20 cellular contexts compared by ENCODE assay signal in genomic region chr13:44131069-44131614, GRCh38.
DNase-seq lines count a peak whose midpoint lies in the region; FAIRE-seq and TF ChIP-seq lines count a peak whose summit lies in the region.
"Had no signal": no experiment of that assay in that cellular context is flagged by ENCODE, and none has a peak within 500 bp of the region (broad histone marks: within the 10 kb centered on the region; RNA-seq: fewer than 3 reads in every experiment).

No MANE protein-coding gene starts in this region.

- peak; percentile 64 for DNase-seq in G401 (ENCODE audit: low spot score)
- DNase-seq in RCC 7860 (ENCODE audit: low spot score): peak; percentile 59
- peak; percentile 67 for DNase-seq in glomerular visceral epithelial cell (ENCODE audit: extremely low spot score)
- DNase-seq in progenitor cell of endocrine pancreas (ENCODE audit: low spot score, unreplicated experiment): no peak
- DNase-seq in AG08395 (ENCODE audit: low spot score): no peak
- DNase-seq in activated CD4-positive, CD25-positive, alpha-beta regulatory T cell treated with anti-CD3 and anti-CD28 coated beads, Interleukin-2, amount 50 U/mL, for 72 hours: no peak
- no peak for DNase-seq in activated T-helper 2 cell treated with anti-CD3 and anti-CD28 coated beads, Interferon-gamma antibody, Interleukin-2, Interleukin-4, amounts not matched to agents 10 μg/mL and 5 μg/mL and 100 μg/mL, durations not matched to agents 14 hours and 24 hours and 36 hours (ENCODE audit: low spot score)
- DNase-seq: AML-193; CD8-positive, alpha-beta T cell; GDM1; MG63; NCI-H1417; NCI-H187 treated with DMSO at 0.1 percent for 48 hours; NCI-H2227 treated with DMSO at 0.1 percent for 48 hours; NCI-H510A; PC-9; SHP77 treated with DMSO at 0.1 percent for 48 hours; SK-N-SH had no signal

- H3K4me1 Mint-ChIP-seq in progenitor cell of endocrine pancreas (ENCODE audit: low read depth): peaks cover 10% of the 10 kb centered on the region
- peaks cover 12% of the 10 kb centered on the region for H3K4me1 Mint-ChIP-seq in activated T-helper 2 cell treated with anti-CD3 and anti-CD28 coated beads, Interferon-gamma antibody, Interleukin-2, Interleukin-4, amounts not matched to agents 10 μg/mL and 5 μg/mL and 100 μg/mL, durations not matched to agents 14 hours and 24 hours and 36 hours (ENCODE audit: low read depth)

- no peak overlapping the region for H3K4me3 Mint-ChIP-seq in progenitor cell of endocrine pancreas (ENCODE audit: low read depth)
- H3K4me3 Mint-ChIP-seq in activated T-helper 2 cell treated with anti-CD3 and anti-CD28 coated beads, Interferon-gamma antibody, Interleukin-2, Interleukin-4, amounts not matched to agents 10 μg/mL and 5 μg/mL and 100 μg/mL, durations not matched to agents 14 hours and 24 hours and 36 hours (ENCODE audit: low read depth): no peak overlapping the region
- H3K4me3 Mint-ChIP-seq: CD8-positive, alpha-beta T cell had no signal

- no peak for TF ChIP-seq CTCF in progenitor cell of endocrine pancreas (IDR thresholded peaks at IDR 0.05; ENCODE audit: unreplicated experiment)

- FAIRE-seq in RCC 7860 (lab: Jason Lieb, UNC): peak; percentile 90
- FAIRE-seq: GM19239, K562 had no signal

- intact Hi-C loops in activated T-helper 2 cell treated with anti-CD3 and anti-CD28 coated beads, Interferon-gamma antibody, Interleukin-2, Interleukin-4, amounts not matched to agents 10 μg/mL and 5 μg/mL and 100 μg/mL, durations not matched to agents 14 hours and 24 hours and 36 hours (cut with micrococcal nuclease): no loop called here

- H3K27me3 Mint-ChIP-seq in progenitor cell of endocrine pancreas: peaks cover 12% of the 10 kb centered on the region
- H3K27me3 Mint-ChIP-seq in activated T-helper 2 cell treated with anti-CD3 and anti-CD28 coated beads, Interferon-gamma antibody, Interleukin-2, Interleukin-4, amounts not matched to agents 10 μg/mL and 5 μg/mL and 100 μg/mL, durations not matched to agents 14 hours and 24 hours and 36 hours (ENCODE audit: low read depth): peaks cover 13% of the 10 kb centered on the region

- H3K9me3 Mint-ChIP-seq in progenitor cell of endocrine pancreas (ENCODE audit: low read depth): no peaks in the 10 kb centered on the region
- no peaks in the 10 kb centered on the region for H3K9me3 Mint-ChIP-seq in activated T-helper 2 cell treated with anti-CD3 and anti-CD28 coated beads, Interferon-gamma antibody, Interleukin-2, Interleukin-4, amounts not matched to agents 10 μg/mL and 5 μg/mL and 100 μg/mL, durations not matched to agents 14 hours and 24 hours and 36 hours
- H3K9me3 Mint-ChIP-seq: CD8-positive, alpha-beta T cell had no signal

- H3K27ac Mint-ChIP-seq in progenitor cell of endocrine pancreas: peak overlapping the region; percentile 5
- H3K27ac Mint-ChIP-seq in activated T-helper 2 cell treated with anti-CD3 and anti-CD28 coated beads, Interferon-gamma antibody, Interleukin-2, Interleukin-4, amounts not matched to agents 10 μg/mL and 5 μg/mL and 100 μg/mL, durations not matched to agents 14 hours and 24 hours and 36 hours: no peak overlapping the region
- H3K27ac Mint-ChIP-seq: CD8-positive, alpha-beta T cell had no signal

- H3K36me3 Mint-ChIP-seq in progenitor cell of endocrine pancreas (ENCODE audit: insufficient read depth): no peaks in the 10 kb centered on the region
- no peaks in the 10 kb centered on the region for H3K36me3 Mint-ChIP-seq in activated T-helper 2 cell treated with anti-CD3 and anti-CD28 coated beads, Interferon-gamma antibody, Interleukin-2, Interleukin-4, amounts not matched to agents 10 μg/mL and 5 μg/mL and 100 μg/mL, durations not matched to agents 14 hours and 24 hours and 36 hours (ENCODE audit: low read depth)
- H3K36me3 Mint-ChIP-seq: CD8-positive, alpha-beta T cell had no signal

- in situ Hi-C loops in G401 (cut with HindIII; ENCODE audit: low sequenced_read_pairs): no loop called here

Comparison
In these comparisons a context has a peak if more than half of its experiments do, and no peak if none do; other contexts are left out.
1. DNase-seq: peak in G401 (single experiment), RCC 7860 (single experiment) and glomerular visceral epithelial cell (single experiment); none in progenitor cell of endocrine pancreas (single experiment), AG08395 (single experiment), activated CD4-positive, CD25-positive, alpha-beta regulatory T cell treated with anti-CD3 and anti-CD28 coated beads, Interleukin-2, amount 50 U/mL, for 72 hours (single experiment) and activated T-helper 2 cell treated with anti-CD3 and anti-CD28 coated beads, Interferon-gamma antibody, Interleukin-2, Interleukin-4, amounts not matched to agents 10 μg/mL and 5 μg/mL and 100 μg/mL, durations not matched to agents 14 hours and 24 hours and 36 hours (single experiment).